14 cellular contexts compared by ENCODE assay signal in the genomic region with DNA sequence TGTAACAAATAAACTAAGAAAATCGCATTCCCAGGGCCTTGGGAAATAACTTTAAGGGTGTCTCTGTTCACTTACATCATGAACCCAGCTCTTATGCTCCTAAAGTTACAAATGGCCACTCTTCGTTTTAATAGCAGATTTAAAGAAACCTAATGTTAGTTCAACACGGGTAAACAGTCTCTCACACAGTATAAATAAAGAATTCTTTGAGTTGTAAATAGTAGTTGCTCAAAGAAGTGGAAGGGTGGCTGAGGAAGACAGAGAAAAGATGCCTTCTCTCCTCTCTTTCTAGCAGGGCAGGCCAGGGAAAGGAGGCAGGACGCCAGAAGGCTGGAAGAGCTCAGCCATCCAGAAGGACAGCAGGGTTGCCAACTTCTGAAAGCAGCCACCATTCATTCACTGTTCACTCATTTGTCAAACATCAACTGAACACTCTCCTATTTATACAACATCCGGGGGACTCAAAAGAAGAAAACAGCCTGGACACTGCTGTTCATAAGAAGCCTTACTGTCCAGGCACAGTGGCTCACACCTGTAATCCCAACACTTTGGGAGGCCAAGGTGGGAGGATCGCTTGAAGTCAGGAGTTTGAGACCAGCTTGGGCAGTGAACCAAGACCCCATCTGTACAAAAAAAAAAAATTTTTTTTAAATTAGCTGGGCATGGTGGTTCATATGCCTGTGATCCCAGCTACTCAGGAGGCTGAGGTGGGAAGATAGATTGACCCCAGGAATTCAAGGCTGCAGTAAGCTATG. TPM values are rescaled to one million over a fixed set of nuclear protein-coding genes. Genes with fewer than 3 reads are reported as not detected.
DNase-seq lines count a peak whose midpoint lies in the region; ATAC-seq, FAIRE-seq and TF ChIP-seq lines count a peak whose summit lies in the region.
"Had no signal": no experiment of that assay in that cellular context is flagged by ENCODE, and none has a peak within 500 bp of the region (broad histone marks: within the 10 kb centered on the region; RNA-seq: fewer than 3 reads in every experiment).

No MANE protein-coding gene starts in this region.

- no peaks in the 10 kb centered on the region for H3K27me3 ChIP-seq in astrocyte (ENCODE audit: insufficient read depth, low read length)
- H3K27me3 ChIP-seq in left ventricle myocardium inferior (ENCODE audit: low read depth), result no peaks in the 10 kb centered on the region
- H3K27me3 ChIP-seq: uterus had no signal

- DNase-seq in C1 segment of cervical spinal cord (lab: John Stamatoyannopoulos, UW), result peak in 10 of 14 donors; percentile 5 to 50 (median 20)
- no peak for DNase-seq in astrocyte (ENCODE audit: low read depth)
- DNase-seq in left ventricle myocardium inferior, result peak; percentile 53
- DNase-seq in pons (ENCODE audit: low spot score), result peak; percentile 82
- DNase-seq in iPS-NIHi7 (ENCODE audit: extremely low spot score), result no peak
- no peak for DNase-seq in NCI-H510A treated with DMSO at 0.1 percent for 48 hours (lab: John Stamatoyannopoulos, UW)
- DNase-seq in activated naive CD8-positive, alpha-beta T cell treated with anti-CD3 and anti-CD28 coated beads, Interleukin-2, amount 50 U/mL, for 24 hours, result no peak
- DNase-seq: activated CD8-positive, alpha-beta T cell treated with anti-CD3 and anti-CD28 coated beads, Interleukin-2, amount 10 ng/mL, durations not matched to agents 7 days and 5 days; activated naive CD4-positive, alpha-beta T cell treated with anti-CD3 and anti-CD28 coated beads for 36 hours; AML-193; NCI-H2107; uterus had no signal

- ATAC-seq in HG03159 (IDR thresholded peaks at IDR 0.05; ENCODE audit: unreplicated experiment), result no peak
- no peak for ATAC-seq in activated naive CD8-positive, alpha-beta T cell treated with anti-CD3 and anti-CD28 coated beads, Interleukin-2, amount 50 U/mL, for 24 hours
- ATAC-seq: activated CD8-positive, alpha-beta T cell treated with anti-CD3 and anti-CD28 coated beads, Interleukin-2, amount 10 ng/mL, durations not matched to agents 7 days and 5 days had no signal

- H3K4me3 Mint-ChIP-seq in astrocyte (ENCODE audit: unreplicated experiment), result no peak overlapping the region
- no peak overlapping the region for H3K4me3 Mint-ChIP-seq in activated naive CD8-positive, alpha-beta T cell treated with anti-CD3 and anti-CD28 coated beads, Interleukin-2, amount 50 U/mL, for 24 hours
- H3K4me3 Mint-ChIP-seq: activated CD8-positive, alpha-beta T cell treated with anti-CD3 and anti-CD28 coated beads, Interleukin-2, amount 10 ng/mL, durations not matched to agents 7 days and 5 days; activated naive CD4-positive, alpha-beta T cell treated with anti-CD3 and anti-CD28 coated beads for 36 hours had no signal

- peaks cover 34% of the 10 kb centered on the region for H3K4me1 Mint-ChIP-seq in astrocyte (ENCODE audit: low read depth, unreplicated experiment)
- H3K4me1 Mint-ChIP-seq in activated naive CD8-positive, alpha-beta T cell treated with anti-CD3 and anti-CD28 coated beads, Interleukin-2, amount 50 U/mL, for 24 hours, result no peaks in the 10 kb centered on the region

- peaks cover 5% of the 10 kb centered on the region for H3K36me3 ChIP-seq in astrocyte (ENCODE audit: insufficient read depth, low read length)
- H3K36me3 ChIP-seq in left ventricle myocardium inferior, result peaks cover 6% of the 10 kb centered on the region
- H3K36me3 ChIP-seq: uterus had no signal

- H3K4me1 ChIP-seq in astrocyte (ENCODE audit: insufficient read depth, low read length) (peaks cover 40% of the 10 kb centered on the region), left ventricle myocardium inferior (peaks cover 91% of the 10 kb centered on the region)

- intact Hi-C loops in left ventricle myocardium inferior (cut with micrococcal nuclease), result loop anchor here (10.0 kb wide), 1 partner anchor 56 kb away; no protein-coding TSS in a partner anchor

- H3K4me2 ChIP-seq in astrocyte (ENCODE audit: low read length), result no peak overlapping the region

- no peak for TF ChIP-seq CTCF in astrocyte (IDR thresholded peaks at IDR 0.05; ENCODE audit: insufficient read depth, low read depth, low read length)
- no peak for TF ChIP-seq CTCF in left ventricle myocardium inferior (IDR thresholded peaks at IDR 0.05; ENCODE audit: borderline replicate concordance)

- no peak overlapping the region for H2AFZ ChIP-seq in astrocyte (ENCODE audit: low read depth, low read length)

- peaks cover 6% of the 10 kb centered on the region for H3K36me3 Mint-ChIP-seq in astrocyte (ENCODE audit: low read depth, unreplicated experiment)
- no peaks in the 10 kb centered on the region for H3K36me3 Mint-ChIP-seq in activated naive CD8-positive, alpha-beta T cell treated with anti-CD3 and anti-CD28 coated beads, Interleukin-2, amount 50 U/mL, for 24 hours (ENCODE audit: low read depth)

- H3K9me3 ChIP-seq in astrocyte (ENCODE audit: insufficient read depth, low read depth, low read length), result no peaks in the 10 kb centered on the region
- no peaks in the 10 kb centered on the region for H3K9me3 ChIP-seq in left ventricle myocardium inferior (replicated peaks)
- H3K9me3 ChIP-seq: uterus had no signal

- H3K27ac Mint-ChIP-seq in astrocyte (ENCODE audit: unreplicated experiment), result peak overlapping the region; percentile 22
- H3K27ac Mint-ChIP-seq in activated naive CD8-positive, alpha-beta T cell treated with anti-CD3 and anti-CD28 coated beads, Interleukin-2, amount 50 U/mL, for 24 hours, result no peak overlapping the region
- H3K27ac Mint-ChIP-seq: activated CD8-positive, alpha-beta T cell treated with anti-CD3 and anti-CD28 coated beads, Interleukin-2, amount 10 ng/mL, durations not matched to agents 7 days and 5 days; activated naive CD4-positive, alpha-beta T cell treated with anti-CD3 and anti-CD28 coated beads for 36 hours had no signal

- H3K27me3 Mint-ChIP-seq in astrocyte (ENCODE audit: low read depth, unreplicated experiment), result no peaks in the 10 kb centered on the region
- H3K27me3 Mint-ChIP-seq in activated naive CD8-positive, alpha-beta T cell treated with anti-CD3 and anti-CD28 coated beads, Interleukin-2, amount 50 U/mL, for 24 hours, result no peaks in the 10 kb centered on the region

- no peak overlapping the region for H3K4me3 ChIP-seq in astrocyte (ENCODE audit: insufficient read depth, low read depth, low read length)
- no peak overlapping the region for H3K4me3 ChIP-seq in left ventricle myocardium inferior
- H3K4me3 ChIP-seq: skin epidermis, uterus had no signal

- peak overlapping the region; percentile 42 for H3K9ac ChIP-seq in astrocyte (ENCODE audit: low read length)

- no peaks in the 10 kb centered on the region for H3K9me3 Mint-ChIP-seq in astrocyte (ENCODE audit: unreplicated experiment)
- H3K9me3 Mint-ChIP-seq in activated naive CD8-positive, alpha-beta T cell treated with anti-CD3 and anti-CD28 coated beads, Interleukin-2, amount 50 U/mL, for 24 hours, result no peaks in the 10 kb centered on the region
- H3K9me3 Mint-ChIP-seq: activated naive CD4-positive, alpha-beta T cell treated with anti-CD3 and anti-CD28 coated beads for 36 hours had no signal

- FAIRE-seq in astrocyte (lab: Jason Lieb, UNC), result no peak

- H4K20me1 ChIP-seq in astrocyte (ENCODE audit: insufficient read depth, low read length), result peaks cover 20% of the 10 kb centered on the region

- peak overlapping the region; percentile 41 for H3K27ac ChIP-seq in astrocyte (ENCODE audit: low read depth, low read length)
- peak overlapping the region; percentile 48 for H3K27ac ChIP-seq in left ventricle myocardium inferior (replicated peaks)

- H3K79me2 ChIP-seq in astrocyte (ENCODE audit: insufficient read depth, low read length), result peaks cover 91% of the 10 kb centered on the region

RNA-seq across cellular contexts. Expression of a gene that starts 47.3 kb away (rescaled TPM):
- total RNA-seq in astrocyte, result 94.3 and 105 TPM in 2 replicates
- total RNA-seq in left ventricle myocardium inferior, result 39.1 TPM

Comparison
In these comparisons a context has a peak if more than half of its experiments do, and no peak if none do; other contexts are left out.
1. DNase-seq: peak in C1 segment of cervical spinal cord (10 of 14), left ventricle myocardium inferior (single experiment) and pons (single experiment); none in astrocyte (single experiment), iPS-NIHi7 (single experiment), NCI-H510A treated with DMSO at 0.1 percent for 48 hours (single experiment) and activated naive CD8-positive, alpha-beta T cell treated with anti-CD3 and anti-CD28 coated beads, Interleukin-2, amount 50 U/mL, for 24 hours (single experiment).